In genomic region chr1:224182866-224183590, GRCh38 we compare ENCODE assay signal across 8 cellular contexts. TPM values are rescaled to one million over a fixed set of nuclear protein-coding genes. Genes with fewer than 3 reads are reported as not detected.
DNase-seq lines count a peak whose midpoint lies in the region; ATAC-seq and TF ChIP-seq lines count a peak whose summit lies in the region.

Gene DEGS1, plus strand, starts transcription at chr1:224183240. Its CDS starts 97 bp downstream, at chr1:224183337.

- ATAC-seq in HG02763 (IDR thresholded peaks at IDR 0.05; ENCODE audit: unreplicated experiment) (peak; percentile 69), left cardiac atrium (peak; percentile 95 to 97)

- no peaks in the 10 kb centered on the region for H3K27me3 ChIP-seq in prostate gland (replicated peaks; ENCODE audit: insufficient read depth)

- no peaks in the 10 kb centered on the region for H3K36me3 ChIP-seq in prostate gland

- no peaks in the 10 kb centered on the region for H3K9me3 ChIP-seq in prostate gland

- WGBS in adipose tissue, 3 donors = 0% methylated on average over 74 to 94 of the region's 94 CpGs
- WGBS in prostate gland = 1% methylated on average over 18 of the region's 94 CpGs

- peaks cover 3% of the 10 kb centered on the region for H3K4me1 ChIP-seq in prostate gland (replicated peaks)

- TF ChIP-seq CTCF in GM13977 (IDR thresholded peaks at IDR 0.05; ENCODE audit: extremely low read depth, insufficient read depth, missing control alignments) (no peak), prostate gland (IDR thresholded peaks at IDR 0.05) (peak in 2 of 4 experiments; percentile 12 to 32)

- peak; percentile 94 for DNase-seq in GM13977 (ENCODE audit: low spot score)
- peak; percentile 95 for DNase-seq in NCI-H128 (lab: John Stamatoyannopoulos, UW; ENCODE audit: unreplicated experiment)
- DNase-seq in T-helper 1 cell = peak; percentile 69 to 90 (median 82)
- peak; percentile 82 for DNase-seq in left cardiac atrium
- DNase-seq in prostate gland (ENCODE audit: low spot score) = peak; percentile 79
- DNase-seq in ureter (ENCODE audit: low spot score) = peak; percentile 72

- TF ChIP-seq POLR2A in prostate gland (IDR thresholded peaks at IDR 0.05) = peak; percentile 98

- H3K4me3 ChIP-seq in prostate gland = peak within 1 kb of the TSS; percentile 92 to 99

- intact Hi-C loops in left cardiac atrium (cut with DNase I) = loop anchor here in 1 of 2 donors (5.0 to 10.0 kb wide), 2 partner anchors 34 to 152 kb away; partner anchors contain the start of gene NVL
- intact Hi-C loops in prostate gland (cut with DNase I) = loop anchor here (10.0 kb wide), 2 partner anchors 68 to 152 kb away; partner anchors contain the start of genes FBXO28 and NVL

- H3K27ac ChIP-seq in adipose tissue (ENCODE audit: low read depth, low read length) (peak within 1 kb of the TSS; percentile 16), prostate gland (peak within 1 kb of the TSS; percentile 94 to 98)

- in situ Hi-C loops in GM13977 (cut with MboI; ENCODE audit: low pct_unique_long_range_greater_than_20kb, low sequenced_read_pairs, unreplicated experiment) = no loop called here

RNA-seq across cellular contexts. Expression of gene DEGS1, which starts in this region (rescaled TPM):
- 10 to 100 TPM; 14.3 to 70.8 (median 27.6) TPM for polyA plus RNA-seq in adipose tissue
- 10 to 100 TPM; 59.2 to 64.9 TPM for total RNA-seq in left cardiac atrium
- 100 to 1,000 TPM in 1 of 2 donors, 10 to 100 TPM in 1; 78.8 to 172 TPM for total RNA-seq in prostate gland
- total RNA-seq in ureter = 30.9 TPM

Comparison
In these comparisons a context has a peak if more than half of its experiments do, and no peak if none do; other contexts are left out.
1. Peak in every context shown above with its lines: DNase-seq, ATAC-seq, H3K4me3 ChIP-seq and H3K27ac ChIP-seq.